ENCODE assay signal across 12 cellular contexts in genomic region chr11:32080381-32080980, GRCh38.
"Had no signal": no experiment of that assay in that cellular context is flagged by ENCODE, and none has a peak within 500 bp of the region (broad histone marks: within the 10 kb centered on the region; RNA-seq: fewer than 3 reads in every experiment).

No MANE protein-coding gene starts in this region.

- H3K4me3 ChIP-seq: thoracic aorta, upper lobe of left lung had no signal

- DNase-seq: activated CD4-positive, alpha-beta T cell treated with anti-CD3 and anti-CD28 coated beads for 36 hours; activated CD4-positive, alpha-beta T cell treated with anti-CD3 and anti-CD28 coated beads, Interleukin-2, amount 50 U/mL, for 48 hours; activated gamma-delta T cell; effector memory CD8-positive, alpha-beta T cell; head of caudate nucleus; kidney glomerular epithelial cell; natural killer cell; nucleus accumbens; stimulated activated naive B cell treated with anti-CD40 and anti-IgM and Interleukin-4, amounts not matched to agents 10 μg/mL and 1 μg/mL and 100 μg/mL, for 72 hours; upper lobe of left lung had no signal

- ATAC-seq: activated CD4-positive, alpha-beta T cell treated with anti-CD3 and anti-CD28 coated beads for 36 hours; effector memory CD8-positive, alpha-beta T cell; WTC11 had no signal
